In genomic region chr22:31082606-31083376, GRCh38 we compare ENCODE assay signal across 8 cellular contexts. TPM values are rescaled to one million over a fixed set of nuclear protein-coding genes. Genes with fewer than 3 reads are reported as not detected.
DNase-seq lines count a peak whose midpoint lies in the region; ATAC-seq lines count a peak whose summit lies in the region.

No MANE protein-coding gene starts in this region.

- H3K36me3 ChIP-seq in CD8-positive, alpha-beta memory T cell (ENCODE audit: insufficient read depth, low read length) = no peaks in the 10 kb centered on the region
- H3K36me3 ChIP-seq in muscle layer of duodenum (ENCODE audit: control insufficient read depth in 1 of 2, insufficient read depth in 2 of 2, low read length in 2 of 2) = peaks cover 10 to 13% of the 10 kb centered on the region in 2 donors

- H3K4me1 Mint-ChIP-seq in CD8-positive, alpha-beta memory T cell = peaks cover 29 to 42% (median 31%) of the 10 kb centered on the region in 3 donors
- H3K4me1 Mint-ChIP-seq in effector memory CD8-positive, alpha-beta T cell (ENCODE audit: low read depth in 2 of 2) = peaks cover 30 to 37% of the 10 kb centered on the region in 2 donors

- peak overlapping the region; percentile 47 to 93 (median 89) for H3K4me3 Mint-ChIP-seq in CD8-positive, alpha-beta memory T cell
- peak overlapping the region; percentile 85 to 90 for H3K4me3 Mint-ChIP-seq in effector memory CD8-positive, alpha-beta T cell

- CTCF ChIA-PET in CD8-positive, alpha-beta memory T cell (lab: Charles Lee) = interaction anchor here (1.1 to 1.7 kb wide), 3 partner anchors 24 to 448 kb away, joined by 3 to 5 read pairs (median 3); partner anchors contain the start of genes DUSP18 and SELENOM

- no peaks in the 10 kb centered on the region for H3K27me3 Mint-ChIP-seq in CD8-positive, alpha-beta memory T cell
- H3K27me3 Mint-ChIP-seq in effector memory CD8-positive, alpha-beta T cell = no peaks in the 10 kb centered on the region

- no peak for ATAC-seq in effector memory CD8-positive, alpha-beta T cell (replicated peaks)
- no peak for ATAC-seq in HG03175 (IDR thresholded peaks at IDR 0.05; ENCODE audit: unreplicated experiment)

- peak in 3 of 5 donors; percentile 25 to 58 (median 52) for DNase-seq in CD8-positive, alpha-beta memory T cell
- peak; percentile 99 for DNase-seq in HuH-7 (ENCODE audit: low spot score)
- peak; percentile 87 for DNase-seq in activated CD4-positive, alpha-beta T cell treated with anti-CD3 and anti-CD28 coated beads for 48 hours
- no peak for DNase-seq in effector memory CD8-positive, alpha-beta T cell
- no peak for DNase-seq in OCI-M2 (lab: John Stamatoyannopoulos, UW; ENCODE audit: unreplicated experiment)

- no peaks in the 10 kb centered on the region for H3K9me3 ChIP-seq in CD8-positive, alpha-beta memory T cell (ENCODE audit: low read length)
- H3K9me3 ChIP-seq in muscle layer of duodenum (ENCODE audit: control insufficient read depth in 1 of 2, low read length in 2 of 2) = no peaks in the 10 kb centered on the region

- H3K27ac ChIP-seq in CD8-positive, alpha-beta memory T cell (ENCODE audit: low read depth, low read length) = no peak overlapping the region
- H3K27ac ChIP-seq in muscle layer of duodenum (ENCODE audit: low read length) (peak overlapping the region; percentile 97), temporal lobe (ENCODE audit: low read depth, low read length) (peak overlapping the region; percentile 5)

- H3K27ac Mint-ChIP-seq in CD8-positive, alpha-beta memory T cell = peak overlapping the region in 2 of 8 donors; percentile 81 to 84
- no peak overlapping the region for H3K27ac Mint-ChIP-seq in effector memory CD8-positive, alpha-beta T cell

- H3K9me3 Mint-ChIP-seq in CD8-positive, alpha-beta memory T cell = peaks cover 0 to 2% (median 0%) of the 10 kb centered on the region in 5 donors
- H3K9me3 Mint-ChIP-seq in effector memory CD8-positive, alpha-beta T cell = no peaks in the 10 kb centered on the region

- no peak overlapping the region for H3K4me3 ChIP-seq in CD8-positive, alpha-beta memory T cell (ENCODE audit: low read length)
- H3K4me3 ChIP-seq in muscle layer of duodenum (ENCODE audit: low read depth in 1 of 2, low read length in 2 of 2) = peak overlapping the region; percentile 76 to 98

- H3K27me3 ChIP-seq in CD8-positive, alpha-beta memory T cell (ENCODE audit: insufficient read depth, low read length, poor library complexity, severe bottlenecking) = no peaks in the 10 kb centered on the region
- H3K27me3 ChIP-seq in muscle layer of duodenum (ENCODE audit: low read depth, low read length) = no peaks in the 10 kb centered on the region

- H3K4me1 ChIP-seq in CD8-positive, alpha-beta memory T cell (ENCODE audit: insufficient read depth, low read length) = peaks cover 38% of the 10 kb centered on the region
- peaks cover 29 to 58% of the 10 kb centered on the region in 2 donors for H3K4me1 ChIP-seq in muscle layer of duodenum (ENCODE audit: control insufficient read depth in 1 of 2, insufficient read depth in 2 of 2, low read length in 2 of 2)

- no peaks in the 10 kb centered on the region for H3K36me3 Mint-ChIP-seq in CD8-positive, alpha-beta memory T cell
- H3K36me3 Mint-ChIP-seq in effector memory CD8-positive, alpha-beta T cell (ENCODE audit: insufficient read depth) = peaks cover 10% of the 10 kb centered on the region

- POLR2A ChIA-PET in CD8-positive, alpha-beta memory T cell (lab: Charles Lee) = no interaction called here

RNA-seq across cellular contexts. Expression of gene SMTN, which starts 1.7 kb away (rescaled TPM):
- total RNA-seq in CD8-positive, alpha-beta memory T cell = 10 to 100 TPM; 13.2 to 14.7 TPM
- 0.98 TPM for polyA plus RNA-seq in CD8-positive, alpha-beta memory T cell
- 8.9 TPM for total RNA-seq in temporal lobe

RNA-seq across cellular contexts. Expression of gene SELENOM, which starts 24.6 kb away (rescaled TPM):
- total RNA-seq in CD8-positive, alpha-beta memory T cell = 10 to 100 TPM; 14.6 to 15.4 TPM
- 138 TPM for polyA plus RNA-seq in CD8-positive, alpha-beta memory T cell
- total RNA-seq in temporal lobe = 18.4 TPM

RNA-seq across cellular contexts. Expression of gene INPP5J, which starts 40.0 kb away (rescaled TPM):
- under 1 TPM in 1 of 2 experiments, not detected in 1; 0.22 TPM for total RNA-seq in CD8-positive, alpha-beta memory T cell
- not detected for polyA plus RNA-seq in CD8-positive, alpha-beta memory T cell
- 2.5 TPM for total RNA-seq in temporal lobe

RNA-seq across cellular contexts. Expression of gene PLA2G3, which starts 57.5 kb away (rescaled TPM):
- total RNA-seq in CD8-positive, alpha-beta memory T cell = not detected
- not detected for polyA plus RNA-seq in CD8-positive, alpha-beta memory T cell
- under 0.01 TPM for total RNA-seq in temporal lobe

Comparison
In these comparisons a context has a peak if more than half of its experiments do, and no peak if none do; other contexts are left out.
1. DNase-seq: peak in CD8-positive, alpha-beta memory T cell (3 of 5), HuH-7 (single experiment) and activated CD4-positive, alpha-beta T cell treated with anti-CD3 and anti-CD28 coated beads for 48 hours (single experiment); none in effector memory CD8-positive, alpha-beta T cell (0 of 3) and OCI-M2 (single experiment).